ENCODE assay signal across 17 cellular contexts in genomic region chr2:190431907-190432306, GRCh38. TPM values are rescaled to one million over a fixed set of nuclear protein-coding genes. Genes with fewer than 3 reads are reported as not detected.
DNase-seq lines count a peak whose midpoint lies in the region; ATAC-seq, FAIRE-seq and TF ChIP-seq lines count a peak whose summit lies in the region.
"Had no signal": no experiment of that assay in that cellular context is flagged by ENCODE, and none has a peak within 500 bp of the region (broad histone marks: within the 10 kb centered on the region; RNA-seq: fewer than 3 reads in every experiment).

No MANE protein-coding gene starts in this region.

- DNase-seq in HepG2 (ENCODE audit: low spot score) (no peak), amniotic epithelial cell (ENCODE audit: low read depth) (peak; percentile 51), mesothelial cell of epicardium (ENCODE audit: low spot score in 2 of 2, unreplicated experiment in 2 of 2) (no peak), uterus (no peak), islet precursor cell (no peak), NCI-H774 (lab: John Stamatoyannopoulos, UW) (no peak), HuH-7 (ENCODE audit: low spot score) (no peak)
- DNase-seq: activated CD4-positive, CD25-positive, alpha-beta regulatory T cell; activated CD8-positive, alpha-beta memory T cell treated with anti-CD3 and anti-CD28 coated beads, Interleukin-2, amount 50 U/mL, for 48 hours; AML-193; aorta; heart right ventricle; KBM-7; NCI-H2171; SW 1271 had no signal

- H3K9ac ChIP-seq in liver (ENCODE audit: low read depth in 1 of 2, low read length in 2 of 2), result no peak overlapping the region
- H3K9ac ChIP-seq in HepG2 (ENCODE audit: insufficient read depth, low read depth, low read length), result no peak overlapping the region

- no peaks in the 10 kb centered on the region for H3K27me3 Mint-ChIP-seq in mesothelial cell of epicardium (ENCODE audit: low read depth)

- in situ Hi-C loops in HepG2 (cut with HindIII; ENCODE audit: extremely low pct_ligation_motif_present, low pct_unique_long_range_greater_than_20kb), result no loop called here

- H2AFZ ChIP-seq in HepG2 (ENCODE audit: low read length), result no peak overlapping the region

- H3K4me1 ChIP-seq in liver (ENCODE audit: control insufficient read depth in 4 of 4, insufficient read depth in 4 of 4, low read length in 3 of 4) (peaks cover 0 to 2% (median 0%) of the 10 kb centered on the region in 4 donors), HepG2 (ENCODE audit: insufficient read depth, low read length) (0 out of 2 replicates have a peak, but pooled peaks cover 5% of the 10 kb centered on the region), uterus (no peaks in the 10 kb centered on the region)

- H3K36me3 Mint-ChIP-seq in mesothelial cell of epicardium, result peaks cover 16% of the 10 kb centered on the region

- no peak overlapping the region for H3K4me2 ChIP-seq in HepG2 (ENCODE audit: low read depth, low read length)

- H4K20me1 ChIP-seq in HepG2 (ENCODE audit: insufficient read depth, low read length), result no peaks in the 10 kb centered on the region

- BruUV-seq in HepG2 (replicated peaks; lab: Mats Ljungman, UMichigan), result no TSS peak

- peak overlapping the region; percentile 55 for H3K27ac Mint-ChIP-seq in mesothelial cell of epicardium

- POLR2A ChIA-PET in HepG2 (lab: Yijun Ruan, JAX), result no interaction called here

- no peak for TF ChIP-seq POLR2A in HepG2 (IDR thresholded peaks at IDR 0.05; ENCODE audit: insufficient read depth in 1 of 2, low read depth in 2 of 2, low read length in 2 of 2)
- TF ChIP-seq POLR2A in uterus (IDR thresholded peaks at IDR 0.05), result no peak

- H3K9me3 Mint-ChIP-seq in mesothelial cell of epicardium, result peaks cover 6% of the 10 kb centered on the region

- no peak for FAIRE-seq in HepG2 (lab: Jason Lieb, UNC)

- no peaks in the 10 kb centered on the region for H3K79me2 ChIP-seq in HepG2 (ENCODE audit: insufficient read depth, low read length)

- no peak for TF ChIP-seq EP300 in HepG2 (IDR thresholded peaks at IDR 0.05; ENCODE audit: low read depth in 2 of 2, low read length in 2 of 2)
- no peak for TF ChIP-seq EP300 in HepG2 (CRISPR knock-in tag; IDR thresholded peaks at IDR 0.05; ENCODE audit: borderline replicate concordance)

- no peak for TF ChIP-seq RAD21 in liver (IDR thresholded peaks at IDR 0.05)
- no peak for TF ChIP-seq RAD21 in HepG2 (CRISPR knock-in tag; IDR thresholded peaks at IDR 0.05)

- no peak for TF ChIP-seq CTCF in liver (IDR thresholded peaks at IDR 0.05; ENCODE audit: low read depth, low read length, missing input control)
- no peak for TF ChIP-seq CTCF in HepG2 (CRISPR knock-in tag; IDR thresholded peaks at IDR 0.05)
- TF ChIP-seq CTCF in mesothelial cell of epicardium (IDR thresholded peaks at IDR 0.05; ENCODE audit: unreplicated experiment), result no peak
- no peak for TF ChIP-seq CTCF in uterus (IDR thresholded peaks at IDR 0.05)

- H3K27me3 ChIP-seq in liver (ENCODE audit: control insufficient read depth in 4 of 4, insufficient read depth in 4 of 4, low read length in 3 of 4) (no peaks in the 10 kb centered on the region), HepG2 (ENCODE audit: control insufficient read depth in 1 of 2, insufficient read depth in 2 of 2, low read length in 2 of 2) (no peaks in the 10 kb centered on the region; a peak in 1 of 5 replicates), uterus (no peaks in the 10 kb centered on the region)
- H3K27me3 ChIP-seq: heart right ventricle had no signal

- intact Hi-C loops in HepG2 (cut with micrococcal nuclease; ENCODE audit: unreplicated experiment), result loop anchor here (10.0 kb wide), 1 partner anchor 1943 kb away; no protein-coding TSS in a partner anchor
- intact Hi-C loops in uterus (cut with DNase I; ENCODE audit: low total_unique reads), result no loop called here

- H3K4me3 Mint-ChIP-seq in mesothelial cell of epicardium, result no peak overlapping the region

- H3K9me3 ChIP-seq in liver (ENCODE audit: control insufficient read depth in 4 of 4, low read length in 3 of 4) (no peaks in the 10 kb centered on the region), HepG2 (ENCODE audit: low read length) (no peaks in the 10 kb centered on the region), uterus (no peaks in the 10 kb centered on the region)

- H3K27ac ChIP-seq in liver (ENCODE audit: low read depth in 1 of 2, low read length in 2 of 2) (no peak overlapping the region), HepG2 (ENCODE audit: extremely low read length, insufficient read depth, low read length) (no peak overlapping the region), uterus (peak overlapping the region; percentile 3 to 37)
- H3K27ac ChIP-seq: RWPE1 had no signal

- H3K4me3 ChIP-seq in liver (ENCODE audit: low read depth in 1 of 3, low read length in 3 of 3) (no peak overlapping the region), HepG2 (replicated peaks in 1 of 3; ENCODE audit: insufficient read depth in 1 of 3, low read depth in 2 of 3, low read length in 3 of 3) (no peak overlapping the region), uterus (no peak overlapping the region)
- H3K4me3 ChIP-seq: heart right ventricle had no signal

- CTCF ChIA-PET in HepG2 (lab: Yijun Ruan, JAX; ENCODE audit: low intra/inter-chr PET ratio, low total read pairs), result no interaction called here

- H3K4me1 Mint-ChIP-seq in mesothelial cell of epicardium, result peaks cover 9% of the 10 kb centered on the region

- ATAC-seq in HepG2, result no peak

- H3K36me3 ChIP-seq in liver (ENCODE audit: control insufficient read depth in 4 of 4, insufficient read depth in 3 of 4, low read depth in 1 of 4, low read length in 3 of 4), result no peaks in the 10 kb centered on the region
- H3K36me3 ChIP-seq in HepG2 (replicated peaks in 1 of 2; ENCODE audit: control insufficient read depth in 1 of 2, insufficient read depth in 2 of 2, low read length in 2 of 2), result no peaks in the 10 kb centered on the region
- no peaks in the 10 kb centered on the region for H3K36me3 ChIP-seq in uterus

TF ChIP-seq in liver, 16 proteins besides CTCF, POLR2A, EP300 and RAD21:
- TF ChIP-seq NR2F2 (IDR thresholded peaks at IDR 0.05) (peak; percentile 55), TAF1 (conservative IDR thresholded peaks at IDR 0.05) (no peak)

TF ChIP-seq in HepG2, 621 proteins besides CTCF, POLR2A, EP300 and RAD21 (continues in another document):
- no peak for TF ChIP-seq TFE3 (CRISPR knock-in tag; IDR thresholded peaks at IDR 0.05)
- TF ChIP-seq ZNF749 (CRISPR knock-in tag; IDR thresholded peaks at IDR 0.05; ENCODE audit: borderline replicate concordance), result no peak
- no peak for TF ChIP-seq ATF4 (CRISPR knock-in tag; IDR thresholded peaks at IDR 0.05)
- no peak for TF ChIP-seq ZNF83 (CRISPR knock-in tag; IDR thresholded peaks at IDR 0.05; ENCODE audit: borderline replicate concordance)
- TF ChIP-seq KLF6 (CRISPR knock-in tag; IDR thresholded peaks at IDR 0.05), result no peak
- TF ChIP-seq MXD1 (CRISPR knock-in tag; IDR thresholded peaks at IDR 0.05), result no peak

RNA-seq across cellular contexts. Expression of gene MFSD6, which starts 23.8 kb away (rescaled TPM):
- total RNA-seq in liver (1 to 10 TPM; 2.9 to 9.5 TPM), HepG2 (2016; rRNA removed; fragmentation: Illumina TruSeq; extraction: Trizol) (0.59 and 1.4 TPM in 2 replicates), mesothelial cell of epicardium (10.9 to 12.6 TPM (median 11.7 TPM) in 3 replicates), uterus (10 to 100 TPM in 3 of 4 donors, 1 to 10 TPM in 1; 3.6 to 30.3 (median 28.4) TPM)
- polyA plus RNA-seq in liver (1 to 10 TPM in 1 of 2 donors, under 1 TPM in 1; 0.83 to 1.8 TPM), HepG2 (2011; rRNA removed) (0.71 and 0.92 TPM in 2 replicates)
- 0.09 and 0.10 TPM in 2 replicates for total RNA-seq in HepG2 (2016; cell fraction: cytosol; rRNA removed; fragmentation: Illumina TruSeq; extraction: Trizol; ENCODE audit: low read depth)
- total RNA-seq in HepG2 (2016; cell fraction: insoluble cytoplasmic fraction; rRNA removed; fragmentation: Illumina TruSeq; extraction: Trizol), result 0.77 and 1.3 TPM in 2 replicates
- 0.45 and 0.59 TPM in 2 replicates for total RNA-seq in HepG2 (2016; cell fraction: membrane; rRNA removed; fragmentation: Illumina TruSeq; extraction: Trizol)
- total RNA-seq in HepG2 (2016; cell fraction: nucleus; rRNA removed; fragmentation: Illumina TruSeq; extraction: Trizol), result 1.6 and 1.7 TPM in 2 replicates
- polyA plus RNA-seq in HepG2 (2011; cell fraction: cytosol; rRNA removed), result 0.88 and 0.89 TPM in 2 replicates
- 0.47 and 0.69 TPM in 2 replicates for polyA plus RNA-seq in HepG2 (2011; cell fraction: nucleus; rRNA removed)
- 1.4 and 1.9 TPM in 2 replicates for polyA plus RNA-seq in HepG2 (2012)
- 0.06 and 0.28 TPM in 2 replicates for polyA plus RNA-seq in HepG2 (2016; cell fraction: cytosol; fragmentation: Illumina TruSeq; extraction: Trizol; ENCODE audit: low read depth)
- polyA plus RNA-seq in HepG2 (2016; cell fraction: insoluble cytoplasmic fraction; fragmentation: Illumina TruSeq; extraction: Trizol; ENCODE audit: low read depth), result 0.70 and 0.86 TPM in 2 replicates
- 0.20 and 0.27 TPM in 2 replicates for polyA plus RNA-seq in HepG2 (2016; cell fraction: membrane; fragmentation: Illumina TruSeq; extraction: Trizol; ENCODE audit: low read depth)
- 1.6 and 1.9 TPM in 2 replicates for polyA plus RNA-seq in HepG2 (2016; cell fraction: nucleus; fragmentation: Illumina TruSeq; extraction: Trizol; ENCODE audit: insufficient read depth, low read depth)
- 0.90 and 8.2 TPM in 2 replicates for polyA minus RNA-seq in HepG2 (2011; rRNA and poly(A)+ RNA removed; ENCODE audit: low replicate concordance)
- polyA minus RNA-seq in HepG2 (2011; cell fraction: cytosol; rRNA and poly(A)+ RNA removed), result 1.8 and 2.0 TPM in 2 replicates
- polyA minus RNA-seq in HepG2 (2011; cell fraction: nucleus; rRNA and poly(A)+ RNA removed), result 2.7 and 5.1 TPM in 2 replicates

Comparison
In these comparisons a context has a peak if more than half of its experiments do, and no peak if none do; other contexts are left out.
1. H3K27ac ChIP-seq: peak in uterus (2 of 2); none in liver (0 of 2) and HepG2 (single experiment).